17 cellular contexts compared by ENCODE assay signal in the genomic region with DNA sequence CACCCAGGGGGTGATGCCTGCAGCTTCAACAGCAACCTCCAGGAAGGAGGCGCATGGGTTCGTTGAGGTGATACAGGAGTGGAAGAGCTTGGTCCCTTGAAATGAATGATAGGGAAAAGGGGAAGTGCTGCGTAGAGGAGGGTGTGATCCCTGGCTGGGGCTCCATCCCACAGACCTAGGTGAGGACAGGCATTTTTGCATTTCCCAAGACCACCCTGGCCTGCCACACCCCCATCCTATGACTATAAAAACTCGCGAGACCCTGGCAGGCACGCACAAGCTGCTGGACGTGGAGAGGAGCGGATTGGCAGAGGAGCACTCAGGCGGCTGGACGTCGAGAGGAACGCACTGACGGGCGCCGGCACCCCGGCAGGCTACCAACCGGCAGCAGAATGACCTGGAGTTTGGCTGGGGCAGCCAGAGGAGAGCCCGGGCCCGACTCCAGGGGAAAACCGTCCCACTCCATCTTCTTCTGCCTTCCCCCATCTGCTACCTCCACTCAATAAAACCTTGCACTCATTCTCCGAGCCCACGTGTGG.
"Had no signal": no experiment of that assay in that cellular context is flagged by ENCODE, and none has a peak within 500 bp of the region (broad histone marks: within the 10 kb centered on the region; RNA-seq: fewer than 3 reads in every experiment).

No MANE protein-coding gene starts in this region.

- H3K4me3 Mint-ChIP-seq: activated CD4-positive, alpha-beta memory T cell treated with anti-CD3 and anti-CD28 coated beads for 36 hours; activated naive CD8-positive, alpha-beta T cell treated with anti-CD3 and anti-CD28 coated beads, Interleukin-2, amount 10 ng/mL, durations not matched to agents 7 days and 5 days; naive thymus-derived CD4-positive, alpha-beta T cell; T-helper 17 cell had no signal

- H3K36me3 Mint-ChIP-seq: activated CD4-positive, alpha-beta memory T cell treated with anti-CD3 and anti-CD28 coated beads for 36 hours; activated naive CD8-positive, alpha-beta T cell treated with anti-CD3 and anti-CD28 coated beads, Interleukin-2, amount 10 ng/mL, durations not matched to agents 7 days and 5 days; naive thymus-derived CD4-positive, alpha-beta T cell had no signal

- H3K9me3 ChIP-seq: esophagus squamous epithelium, suprapubic skin, upper lobe of left lung had no signal

- H3K4me1 Mint-ChIP-seq: activated naive CD8-positive, alpha-beta T cell treated with anti-CD3 and anti-CD28 coated beads, Interleukin-2, amount 10 ng/mL, durations not matched to agents 7 days and 5 days; T-helper 17 cell had no signal

- H3K27me3 Mint-ChIP-seq: activated CD4-positive, alpha-beta memory T cell treated with anti-CD3 and anti-CD28 coated beads for 36 hours; activated naive CD8-positive, alpha-beta T cell treated with anti-CD3 and anti-CD28 coated beads, Interleukin-2, amount 10 ng/mL, durations not matched to agents 7 days and 5 days; naive thymus-derived CD4-positive, alpha-beta T cell; T-helper 17 cell had no signal

- ATAC-seq: left colon; naive thymus-derived CD4-positive, alpha-beta T cell; stimulated activated naive CD8-positive, alpha-beta T cell treated with anti-CD3 and anti-CD28 coated beads, Interleukin-15, Interleukin-2, amounts not matched to agents 100 U/mL and 50 U/mL, for 24 hours; T-helper 17 cell had no signal

- H3K27me3 ChIP-seq: suprapubic skin, upper lobe of left lung had no signal

- H3K27ac ChIP-seq: esophagus squamous epithelium, suprapubic skin, upper lobe of left lung had no signal

- H3K4me3 ChIP-seq: esophagus squamous epithelium, suprapubic skin, upper lobe of left lung had no signal

- H3K36me3 ChIP-seq: esophagus squamous epithelium, suprapubic skin, upper lobe of left lung had no signal

- H3K9me3 Mint-ChIP-seq: activated CD4-positive, alpha-beta memory T cell treated with anti-CD3 and anti-CD28 coated beads for 36 hours; activated naive CD8-positive, alpha-beta T cell treated with anti-CD3 and anti-CD28 coated beads, Interleukin-2, amount 10 ng/mL, durations not matched to agents 7 days and 5 days; naive thymus-derived CD4-positive, alpha-beta T cell had no signal

- H3K27ac Mint-ChIP-seq: activated CD4-positive, alpha-beta memory T cell treated with anti-CD3 and anti-CD28 coated beads for 36 hours; T-helper 17 cell had no signal

- DNase-seq: activated CD4-positive, alpha-beta memory T cell treated with anti-CD3 and anti-CD28 coated beads for 36 hours; activated CD4-positive, CD25-positive, alpha-beta regulatory T cell treated with anti-CD3 and anti-CD28 coated beads, Interleukin-2, amount 50 U/mL, for 72 hours; activated gamma-delta T cell treated with Interleukin-2 at 50 U/mL for 16 hours; activated naive CD8-positive, alpha-beta T cell treated with anti-CD3 and anti-CD28 coated beads, Interleukin-2, amount 10 ng/mL, durations not matched to agents 7 days and 5 days; activated T-cell treated with anti-CD3 and anti-CD28 coated beads, Interleukin-2, amount 50 U/mL, for 48 hours; aorta; esophagus squamous epithelium; foreskin fibroblast; left colon; mammary epithelial cell; naive thymus-derived CD4-positive, alpha-beta T cell; stimulated activated CD4-positive, alpha-beta T cell treated with anti-CD3 and anti-CD28 coated beads, Interleukin-12 subunit alpha, Interleukin-12 subunit beta, amount 100 ng/mL, for 4 hours; stimulated activated CD4-positive, alpha-beta T cell treated with anti-CD3 and anti-CD28 coated beads, Interleukin-2, amount 100 ng/mL, for 48 hours; stimulated activated naive CD8-positive, alpha-beta T cell treated with anti-CD3 and anti-CD28 coated beads, Interleukin-15, Interleukin-2, amounts not matched to agents 100 U/mL and 50 U/mL, for 24 hours; T-helper 17 cell had no signal
